9 cellular contexts compared by ENCODE assay signal in genomic region chr6:136037246-136037884, GRCh38.
DNase-seq lines count a peak whose midpoint lies in the region; ATAC-seq, FAIRE-seq and TF ChIP-seq lines count a peak whose summit lies in the region.
"Had no signal": no experiment of that assay in that cellular context is flagged by ENCODE, and none has a peak within 500 bp of the region (broad histone marks: within the 10 kb centered on the region; RNA-seq: fewer than 3 reads in every experiment).

No MANE protein-coding gene starts in this region.

- H3K79me2 ChIP-seq in endothelial cell of umbilical vein (ENCODE audit: control insufficient read depth, insufficient read depth, low read length) = peaks cover 49% of the 10 kb centered on the region
- H3K79me2 ChIP-seq in osteoblast (ENCODE audit: insufficient read depth, low read length) = peaks cover 60% of the 10 kb centered on the region

- H3K27me3 ChIP-seq in endothelial cell of umbilical vein (ENCODE audit: control insufficient read depth in 2 of 2, insufficient read depth in 2 of 2, low read length in 2 of 2) = no peaks in the 10 kb centered on the region
- no peaks in the 10 kb centered on the region for H3K27me3 ChIP-seq in osteoblast (ENCODE audit: insufficient read depth, low read length)

- intact Hi-C loops in endothelial cell of umbilical vein (cut with micrococcal nuclease) = loop anchor here (1.0 to 5.0 kb wide), 3 partner anchors 113 to 250 kb away; partner anchors contain the start of gene BCLAF1

- peak overlapping the region; percentile 53 to 97 (median 56) for H3K4me3 ChIP-seq in endothelial cell of umbilical vein (replicated peaks in 1 of 3; ENCODE audit: insufficient read depth in 1 of 3, low read depth in 1 of 3, low read length in 3 of 3)
- peak overlapping the region; percentile 76 for H3K4me3 ChIP-seq in osteoblast (ENCODE audit: insufficient read depth, low read length)

- CTCF ChIA-PET in endothelial cell of umbilical vein (lab: Charles Lee) = interaction anchor here (1.0 to 3.0 kb wide), 21 partner anchors 9 to 502 kb away, joined by 3 to 16 read pairs (median 5); no protein-coding TSS in a partner anchor

- H2AFZ ChIP-seq in endothelial cell of umbilical vein (ENCODE audit: low read depth, low read length) (no peak overlapping the region), osteoblast (ENCODE audit: low read length) (peak overlapping the region; percentile 70)

- POLR2A ChIA-PET in endothelial cell of umbilical vein (lab: Charles Lee) = interaction anchor here (0.6 to 2.4 kb wide), 3 partner anchors 14 to 30 kb away, joined by 3 to 9 read pairs (median 4); no protein-coding TSS in a partner anchor

- no TSS peak for BruUV-seq in endothelial cell of umbilical vein (replicated peaks; lab: Mats Ljungman, UMichigan)

- peaks cover 66% of the 10 kb centered on the region for H3K4me1 ChIP-seq in endothelial cell of umbilical vein (ENCODE audit: control insufficient read depth, extremely low read depth, insufficient read depth, low read length)
- peaks cover 63% of the 10 kb centered on the region for H3K4me1 ChIP-seq in osteoblast (ENCODE audit: insufficient read depth, low read length)

- dilution Hi-C loops in endothelial cell of umbilical vein (cut with MboI; ENCODE audit: extremely low pct_ligation_motif_present, low sequenced_read_pairs) = no loop called here

- H3K9me1 ChIP-seq in endothelial cell of umbilical vein (replicated peaks; ENCODE audit: control insufficient read depth, extremely low read depth, insufficient read depth, low read length) = no peaks in the 10 kb centered on the region

- no peak for TF ChIP-seq CTCF in endothelial cell of umbilical vein (IDR thresholded peaks at IDR 0.05; ENCODE audit: extremely low read depth in 1 of 2, insufficient read depth in 1 of 2, low read depth in 1 of 2, low read length in 2 of 2)
- no peak for TF ChIP-seq CTCF in osteoblast (IDR thresholded peaks at IDR 0.05; ENCODE audit: extremely low read depth, low read depth, low read length)

- H3K4me2 ChIP-seq in endothelial cell of umbilical vein (ENCODE audit: insufficient read depth, low read length) (peak overlapping the region; percentile 98), osteoblast (ENCODE audit: insufficient read depth, low read length) (peak overlapping the region; percentile 87)
- H3K4me2 ChIP-seq: KMS-11 had no signal

- H3K27ac ChIP-seq in endothelial cell of umbilical vein (ENCODE audit: insufficient read depth, low read depth, low read length) = peak overlapping the region; percentile 93
- peak overlapping the region; percentile 95 for H3K27ac ChIP-seq in osteoblast (ENCODE audit: low read depth, low read length)
- H3K27ac ChIP-seq: KMS-11 had no signal

- FAIRE-seq in endothelial cell of umbilical vein (lab: Jason Lieb, UNC) = peak; percentile 84

- no peaks in the 10 kb centered on the region for H3K36me3 ChIP-seq in endothelial cell of umbilical vein (ENCODE audit: control insufficient read depth in 2 of 2, extremely low read depth in 1 of 2, insufficient read depth in 2 of 2, low read length in 2 of 2)
- H3K36me3 ChIP-seq in osteoblast (ENCODE audit: insufficient read depth, low read length) = no peaks in the 10 kb centered on the region

- peak overlapping the region; percentile 94 for H3K9ac ChIP-seq in endothelial cell of umbilical vein (replicated peaks; ENCODE audit: extremely low read depth, insufficient read depth, low read length)
- H3K9ac ChIP-seq: KMS-11 had no signal

- no peaks in the 10 kb centered on the region for H4K20me1 ChIP-seq in endothelial cell of umbilical vein (replicated peaks; ENCODE audit: control insufficient read depth, extremely low read depth, insufficient read depth, low read length)
- H4K20me1 ChIP-seq in osteoblast (ENCODE audit: insufficient read depth, low read length) = no peaks in the 10 kb centered on the region

- no peak for TF ChIP-seq POLR2A in endothelial cell of umbilical vein (IDR thresholded peaks at IDR 0.05; ENCODE audit: low read depth, low read length)

- peak; percentile 26 for DNase-seq in DMS79 (lab: John Stamatoyannopoulos, UW)
- peak; percentile 81 for DNase-seq in endothelial cell of umbilical vein (ENCODE audit: low read depth, low spot score)
- no peak for DNase-seq in osteoblast (ENCODE audit: insufficient read length, low spot score, missing footprints)
- no peak for DNase-seq in iPS-NIHi7 (ENCODE audit: extremely low spot score)

- H3K9me3 ChIP-seq in endothelial cell of umbilical vein (replicated peaks; ENCODE audit: control insufficient read depth, insufficient read depth, low read length) (no peaks in the 10 kb centered on the region), osteoblast (ENCODE audit: low read depth, low read length) (no peaks in the 10 kb centered on the region)

- peak; percentile 56 for ATAC-seq in HG03520 (IDR thresholded peaks at IDR 0.05; ENCODE audit: unreplicated experiment)
- no peak for ATAC-seq in HG02623 (IDR thresholded peaks at IDR 0.05; ENCODE audit: unreplicated experiment)
- ATAC-seq in GM18517 (IDR thresholded peaks at IDR 0.05; ENCODE audit: unreplicated experiment) = no peak
- ATAC-seq in HG02938 (IDR thresholded peaks at IDR 0.05; ENCODE audit: unreplicated experiment) = no peak

TF ChIP-seq in endothelial cell of umbilical vein, 7 proteins besides CTCF, POLR2A, EP300 and RAD21:
- TF ChIP-seq JUN (IDR thresholded peaks at IDR 0.05; ENCODE audit: borderline replicate concordance, insufficient read depth, insufficient read length, low read depth) = peak; percentile 43
- no peak for TF ChIP-seq MYC (IDR thresholded peaks at IDR 0.05; ENCODE audit: low read depth, low read length)
- TF ChIP-seq FOS (IDR thresholded peaks at IDR 0.05; ENCODE audit: borderline replicate concordance, insufficient read depth, low read length) = peak; percentile 61
- no peak for TF ChIP-seq MAX (IDR thresholded peaks at IDR 0.05; ENCODE audit: insufficient read depth, insufficient read length)
- peak; percentile 83 for TF ChIP-seq GATA2 (IDR thresholded peaks at IDR 0.05; ENCODE audit: insufficient read depth, insufficient read length, low read depth, low read length)
- TF ChIP-seq EZH2 (IDR thresholded peaks at IDR 0.05; ENCODE audit: borderline replicate concordance, low read depth, low read length, severe bottlenecking) = no peak
- peak; percentile 13 for TF ChIP-seq POLR2AphosphoS5 (IDR thresholded peaks at IDR 0.05; ENCODE audit: insufficient read depth, low read depth, low read length)

Comparison
In these comparisons a context has a peak if more than half of its experiments do, and no peak if none do; other contexts are left out.
1. DNase-seq: peak in DMS79 (single experiment) and endothelial cell of umbilical vein (single experiment); none in osteoblast (single experiment) and iPS-NIHi7 (single experiment).